Comparison of ENCODE assay signal across 8 cellular contexts in genomic region chr15:89332446-89332845, GRCh38. TPM values are rescaled to one million over a fixed set of nuclear protein-coding genes. Genes with fewer than 3 reads are reported as not detected.
DNase-seq lines count a peak whose midpoint lies in the region; ATAC-seq and TF ChIP-seq lines count a peak whose summit lies in the region.

No MANE protein-coding gene starts in this region.

- peaks cover 4% of the 10 kb centered on the region for H3F3A ChIP-seq in smooth muscle cell (ENCODE audit: low read depth)

- H4K20me1 ChIP-seq in smooth muscle cell (ENCODE audit: low read depth): peaks cover 68% of the 10 kb centered on the region

- WGBS in smooth muscle cell (ENCODE audit: low lambda C conversion rate): 38% methylated on average over 8 of the region's 10 CpGs
- WGBS in upper lobe of left lung, 2 donors: 24 to 25% methylated on average over 9 to 10 of the region's 10 CpGs

- peaks cover 50 to 52% of the 10 kb centered on the region in 2 donors for H3K36me3 ChIP-seq in duodenal mucosa (ENCODE audit: control insufficient read depth in 1 of 2, insufficient read depth in 2 of 2, low read length in 2 of 2)
- H3K36me3 ChIP-seq in smooth muscle cell (ENCODE audit: low read depth): peaks cover 3% of the 10 kb centered on the region
- peaks cover 30 to 61% (median 55%) of the 10 kb centered on the region in 4 donors for H3K36me3 ChIP-seq in upper lobe of left lung

- no peak for ATAC-seq in HG02884 (IDR thresholded peaks at IDR 0.05; ENCODE audit: unreplicated experiment)
- no peak for ATAC-seq in upper lobe of left lung (ENCODE audit: low FRiP score in 2 of 2)

- H3K79me2 ChIP-seq in smooth muscle cell (ENCODE audit: low read depth): peaks cover 37% of the 10 kb centered on the region

- H3K9ac ChIP-seq in duodenal mucosa (ENCODE audit: low read depth in 1 of 2, low read length in 2 of 2) (peak overlapping the region in 1 of 2 donors; percentile 33), smooth muscle cell (ENCODE audit: low read depth) (no peak overlapping the region)

- peak; percentile 13 for DNase-seq in activated CD4-positive, alpha-beta T cell treated with anti-CD3 and anti-CD28 coated beads, Interleukin-2, amount 50 U/mL, for 1 hour
- DNase-seq in activated CD4-positive, alpha-beta T cell treated with anti-CD3 and anti-CD28 coated beads for 4 hours: no peak
- peak; percentile 5 for DNase-seq in NCI-H69 (lab: John Stamatoyannopoulos, UW)
- no peak for DNase-seq in smooth muscle cell (lab: John Stamatoyannopoulos, UW; ENCODE audit: unreplicated experiment)
- no peak for DNase-seq in NK-92 treated with Interleukin-12 subunit alpha and Interleukin-12 subunit beta, amount 100 ng/mL, for 24 hours (lab: John Stamatoyannopoulos, UW)
- no peak for DNase-seq in upper lobe of left lung

- H2AFZ ChIP-seq in smooth muscle cell (ENCODE audit: low read depth): no peak overlapping the region

- H3K4me2 ChIP-seq in smooth muscle cell: peak overlapping the region; percentile 97

- H3K4me3 ChIP-seq in duodenal mucosa (ENCODE audit: low read depth in 1 of 2, low read length in 2 of 2) (peak overlapping the region; percentile 32 to 46), smooth muscle cell (no peak overlapping the region), upper lobe of left lung (peak overlapping the region in 1 of 4 donors; percentile 70)

- H3K4me1 ChIP-seq in duodenal mucosa (ENCODE audit: control insufficient read depth in 1 of 2, insufficient read depth in 2 of 2, low read length in 2 of 2) (peaks cover 56 to 66% of the 10 kb centered on the region in 2 donors), smooth muscle cell (ENCODE audit: low read depth) (peaks cover 15% of the 10 kb centered on the region), upper lobe of left lung (peaks cover 38 to 59% (median 44%) of the 10 kb centered on the region in 4 donors)

- H3K27me3 ChIP-seq in duodenal mucosa (ENCODE audit: control insufficient read depth in 1 of 2, insufficient read depth in 2 of 2, low read length in 2 of 2) (no peaks in the 10 kb centered on the region), smooth muscle cell (ENCODE audit: low read depth) (no peaks in the 10 kb centered on the region), upper lobe of left lung (no peaks in the 10 kb centered on the region)

- H3K9me3 ChIP-seq in duodenal mucosa (ENCODE audit: control insufficient read depth in 1 of 2, low read length in 2 of 2): no peaks in the 10 kb centered on the region
- no peaks in the 10 kb centered on the region for H3K9me3 ChIP-seq in smooth muscle cell (replicated peaks; ENCODE audit: low read depth)
- H3K9me3 ChIP-seq in upper lobe of left lung: no peaks in the 10 kb centered on the region

- no peak overlapping the region for H3K27ac ChIP-seq in duodenal mucosa (ENCODE audit: low read depth, low read length)
- no peak overlapping the region for H3K27ac ChIP-seq in smooth muscle cell (ENCODE audit: low read depth)
- no peak overlapping the region for H3K27ac ChIP-seq in upper lobe of left lung

- peak; percentile 41 for TF ChIP-seq CTCF in smooth muscle cell (IDR thresholded peaks at IDR 0.05; ENCODE audit: borderline replicate concordance, insufficient read depth, poor library complexity, severe bottlenecking)
- no peak for TF ChIP-seq CTCF in upper lobe of left lung (IDR thresholded peaks at IDR 0.05)

- TF ChIP-seq EP300 in upper lobe of left lung (IDR thresholded peaks at IDR 0.05): no peak

- no peak for TF ChIP-seq POLR2A in upper lobe of left lung (IDR thresholded peaks at IDR 0.05)

RNA-seq across cellular contexts. Expression of gene POLG, which starts 2.2 kb away (rescaled TPM):
- total RNA-seq in smooth muscle cell (26.6 and 34.3 TPM in 2 replicates), upper lobe of left lung (100 to 1,000 TPM in 2 of 6 donors, 10 to 100 TPM in 4; 58.3 to 185 (median 75.0) TPM)
- polyA plus RNA-seq in smooth muscle cell: 41.6 and 50.7 TPM in 2 replicates

Comparison
In these comparisons a context has a peak if more than half of its experiments do, and no peak if none do; other contexts are left out.
1. DNase-seq: peak in activated CD4-positive, alpha-beta T cell treated with anti-CD3 and anti-CD28 coated beads, Interleukin-2, amount 50 U/mL, for 1 hour (single experiment) and NCI-H69 (single experiment); none in activated CD4-positive, alpha-beta T cell treated with anti-CD3 and anti-CD28 coated beads for 4 hours (0 of 2), smooth muscle cell (single experiment), NK-92 treated with Interleukin-12 subunit alpha and Interleukin-12 subunit beta, amount 100 ng/mL, for 24 hours (single experiment) and upper lobe of left lung (0 of 2).